In genomic region chr6:137850137-137850714, GRCh38 we compare ENCODE assay signal across 2 cellular contexts.
A peak's percentile ranks its signal among the peaks of the same experiment; 100 is the strongest.
TF ChIP-seq lines count a peak whose summit lies in the region.

No MANE protein-coding gene starts in this region.

TF ChIP-seq in IMR-90, 13 proteins besides CTCF, POLR2A, EP300 and RAD21:
- TF ChIP-seq SMC3 (IDR thresholded peaks at IDR 0.05; ENCODE audit: low read depth, low read length) (no peak), RFX5 (IDR thresholded peaks at IDR 0.05; ENCODE audit: low read depth, low read length) (no peak), MAZ (IDR thresholded peaks at IDR 0.05; ENCODE audit: borderline replicate concordance, low read depth, low read length) (no peak), ELK1 (IDR thresholded peaks at IDR 0.05; ENCODE audit: borderline replicate concordance, low read depth, low read length) (no peak), CHD1 (IDR thresholded peaks at IDR 0.05; ENCODE audit: low read depth, low read length) (no peak), CEBPB (IDR thresholded peaks at IDR 0.05; ENCODE audit: low read depth, low read length) (no peak), BHLHE40 (IDR thresholded peaks at IDR 0.05; ENCODE audit: low read depth, low read length) (no peak), NFE2L2 (IDR thresholded peaks at IDR 0.05; ENCODE audit: low read depth, low read length) (no peak), FOS (IDR thresholded peaks at IDR 0.05; ENCODE audit: low read depth, low read length) (no peak), RCOR1 (IDR thresholded peaks at IDR 0.05; ENCODE audit: insufficient replicate concordance, low read length) (no peak)
- TF ChIP-seq, protein P1, sequence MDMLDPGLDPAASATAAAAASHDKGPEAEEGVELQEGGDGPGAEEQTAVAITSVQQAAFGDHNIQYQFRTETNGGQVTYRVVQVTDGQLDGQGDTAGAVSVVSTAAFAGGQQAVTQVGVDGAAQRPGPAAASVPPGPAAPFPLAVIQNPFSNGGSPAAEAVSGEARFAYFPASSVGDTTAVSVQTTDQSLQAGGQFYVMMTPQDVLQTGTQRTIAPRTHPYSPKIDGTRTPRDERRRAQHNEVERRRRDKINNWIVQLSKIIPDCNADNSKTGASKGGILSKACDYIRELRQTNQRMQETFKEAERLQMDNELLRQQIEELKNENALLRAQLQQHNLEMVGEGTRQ (IDR thresholded peaks at IDR 0.05; ENCODE audit: low read depth, low read length): no peak
TF ChIP-seq in IMR-90: peak in this region for 0.

TF ChIP-seq in K562, 482 proteins besides CTCF, POLR2A, EP300 and RAD21:
- TF ChIP-seq RBM22 (IDR thresholded peaks at IDR 0.05; ENCODE audit: low read depth, low read length, poor library complexity, severe bottlenecking): no peak
- TF ChIP-seq RBM25 (IDR thresholded peaks at IDR 0.05; ENCODE audit: low read depth, low read length, severe bottlenecking): peak; percentile 93
- TF ChIP-seq PCBP2 (IDR thresholded peaks at IDR 0.05; ENCODE audit: low read depth, low read length, poor library complexity, severe bottlenecking): no peak
- TF ChIP-seq, protein P2, sequence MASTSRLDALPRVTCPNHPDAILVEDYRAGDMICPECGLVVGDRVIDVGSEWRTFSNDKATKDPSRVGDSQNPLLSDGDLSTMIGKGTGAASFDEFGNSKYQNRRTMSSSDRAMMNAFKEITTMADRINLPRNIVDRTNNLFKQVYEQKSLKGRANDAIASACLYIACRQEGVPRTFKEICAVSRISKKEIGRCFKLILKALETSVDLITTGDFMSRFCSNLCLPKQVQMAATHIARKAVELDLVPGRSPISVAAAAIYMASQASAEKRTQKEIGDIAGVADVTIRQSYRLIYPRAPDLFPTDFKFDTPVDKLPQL (IDR thresholded peaks at IDR 0.05; ENCODE audit: extremely low read depth, insufficient read length): no peak
- no peak for TF ChIP-seq SREBF1 (IDR thresholded peaks at IDR 0.05; ENCODE audit: borderline replicate concordance, low read depth, low read length)
- TF ChIP-seq E2F3 (CRISPR knock-in tag; IDR thresholded peaks at IDR 0.05): no peak
- peak; percentile 15 to 25; a peak in 2 of 4 replicates for TF ChIP-seq KDM1A (IDR thresholded peaks at IDR 0.05)
- TF ChIP-seq BCOR (IDR thresholded peaks at IDR 0.05): peak; percentile 11; the same call in 1 of the 2 replicates
- TF ChIP-seq BMI1 (IDR thresholded peaks at IDR 0.05; ENCODE audit: low read length): no peak
